Comparison of ENCODE assay signal across 31 cellular contexts in genomic region chr13:52043675-52044074, GRCh38.
"Had no signal": no experiment of that assay in that cellular context is flagged by ENCODE, and none has a peak within 500 bp of the region (broad histone marks: within the 10 kb centered on the region; RNA-seq: fewer than 3 reads in every experiment).

No MANE protein-coding gene starts in this region.

- H3K9me3 Mint-ChIP-seq: natural killer cell treated with Interleukin-12 subunit alpha and Interleukin-12 subunit beta and Interleukin-15 and Interleukin-18, amount 100 ng/mL, for 72 hours had no signal

- H3K27me3 Mint-ChIP-seq: naive B cell; naive thymus-derived CD8-positive, alpha-beta T cell; natural killer cell treated with Interleukin-12 subunit alpha and Interleukin-12 subunit beta and Interleukin-15 and Interleukin-18, amount 100 ng/mL, for 72 hours; stimulated activated memory B cell treated with anti-CD40 and anti-IgM and Interleukin-4, amounts not matched to agents 10 μg/mL and 1 μg/mL and 100 μg/mL, for 72 hours; stimulated activated naive CD8-positive, alpha-beta T cell treated with anti-CD3 and anti-CD28 coated beads, Interleukin-15, amount 100 ng/mL, for 72 hours had no signal

- DNase-seq: naive B cell; naive thymus-derived CD8-positive, alpha-beta T cell; occipital lobe; ovary; posterior cingulate gyrus; right cardiac atrium; spleen; stimulated activated CD4-positive, alpha-beta T cell treated with anti-CD3 and anti-CD28 coated beads, Interleukin-12 subunit alpha, Interleukin-12 subunit beta, amount 100 ng/mL, for 4 hours; stimulated activated CD4-positive, alpha-beta T cell treated with anti-CD3 and anti-CD28 coated beads, Interleukin-1b, Interleukin-23, amount 100 ng/mL, for 48 hours; stimulated activated CD4-positive, alpha-beta T cell treated with anti-CD3 and anti-CD28 coated beads, Interleukin-4, amount 100 ng/mL, for 1 hour; stimulated activated CD4-positive, alpha-beta T cell treated with anti-CD3 and anti-CD28 coated beads, Interleukin-4, amount 100 ng/mL, for 4 hours; stimulated activated CD8-positive, alpha-beta memory T cell treated with anti-CD3 and anti-CD28 coated beads, Interleukin-4, amount 100 ng/mL, for 48 hours; stimulated activated naive CD4-positive, alpha-beta T cell; stimulated activated naive CD8-positive, alpha-beta T cell treated with anti-CD3 and anti-CD28 coated beads, Interleukin-15, amount 100 ng/mL, for 72 hours; stimulated activated naive CD8-positive, alpha-beta T cell treated with anti-CD3 and anti-CD28 coated beads, Interleukin-15, Interleukin-2, amounts not matched to agents 100 U/mL and 50 U/mL, for 24 hours; substantia nigra; testis; tibial artery; transverse colon; upper lobe of left lung had no signal

- H3K4me3 Mint-ChIP-seq: naive B cell; naive thymus-derived CD8-positive, alpha-beta T cell; natural killer cell treated with Interleukin-12 subunit alpha and Interleukin-12 subunit beta and Interleukin-15 and Interleukin-18, amount 100 ng/mL, for 72 hours; neural progenitor cell; stimulated activated memory B cell treated with anti-CD40 and anti-IgM and Interleukin-4, amounts not matched to agents 10 μg/mL and 1 μg/mL and 100 μg/mL, for 72 hours; stimulated activated naive CD8-positive, alpha-beta T cell treated with anti-CD3 and anti-CD28 coated beads, Interleukin-15, amount 100 ng/mL, for 72 hours had no signal

- H3K27ac ChIP-seq: neural progenitor cell, ovary, parathyroid adenoma, prostate gland, skin epidermis, spleen, suprapubic skin, testis, tibial artery, transverse colon, upper lobe of left lung, vagina had no signal

- H3K4me1 ChIP-seq: neural progenitor cell, parathyroid adenoma, prostate gland, spleen, suprapubic skin, testis, tibial artery, transverse colon, upper lobe of left lung, vagina had no signal

- H3K9me3 ChIP-seq: ovary, prostate gland, suprapubic skin, testis, transverse colon, upper lobe of left lung, vagina had no signal

- H3K4me1 Mint-ChIP-seq: naive B cell; neural progenitor cell; stimulated activated memory B cell treated with anti-CD40 and anti-IgM and Interleukin-4, amounts not matched to agents 10 μg/mL and 1 μg/mL and 100 μg/mL, for 72 hours; stimulated activated naive CD8-positive, alpha-beta T cell treated with anti-CD3 and anti-CD28 coated beads, Interleukin-15, amount 100 ng/mL, for 72 hours had no signal

- H2AFZ ChIP-seq: neural progenitor cell, parathyroid adenoma had no signal

- H3K27ac Mint-ChIP-seq: naive B cell; naive thymus-derived CD8-positive, alpha-beta T cell; natural killer cell treated with Interleukin-12 subunit alpha and Interleukin-12 subunit beta and Interleukin-15 and Interleukin-18, amount 100 ng/mL, for 72 hours; neural progenitor cell; stimulated activated memory B cell treated with anti-CD40 and anti-IgM and Interleukin-4, amounts not matched to agents 10 μg/mL and 1 μg/mL and 100 μg/mL, for 72 hours; stimulated activated naive CD8-positive, alpha-beta T cell treated with anti-CD3 and anti-CD28 coated beads, Interleukin-15, amount 100 ng/mL, for 72 hours had no signal

- H3K36me3 ChIP-seq: neural progenitor cell, ovary, prostate gland, spleen, suprapubic skin, tibial artery, upper lobe of left lung, vagina had no signal

- H3K4me3 ChIP-seq: neural progenitor cell, ovary, prostate gland, skin epidermis, smooth muscle cell, spleen, suprapubic skin, testis, tibial artery, transverse colon, upper lobe of left lung, vagina had no signal

- H3K36me3 Mint-ChIP-seq: natural killer cell treated with Interleukin-12 subunit alpha and Interleukin-12 subunit beta and Interleukin-15 and Interleukin-18, amount 100 ng/mL, for 72 hours had no signal

- H3K27me3 ChIP-seq: neural progenitor cell, ovary, spleen, suprapubic skin, testis, tibial artery, transverse colon, upper lobe of left lung, vagina had no signal

- ATAC-seq: naive thymus-derived CD8-positive, alpha-beta T cell; natural killer cell treated with Interleukin-12 subunit alpha and Interleukin-12 subunit beta and Interleukin-15 and Interleukin-18, amount 100 ng/mL, for 72 hours; right cardiac atrium; sciatic nerve; stimulated activated memory B cell treated with anti-CD40 and anti-IgM and Interleukin-4, amounts not matched to agents 10 μg/mL and 1 μg/mL and 100 μg/mL, for 72 hours; stimulated activated naive CD8-positive, alpha-beta T cell treated with anti-CD3 and anti-CD28 coated beads, Interleukin-15, amount 100 ng/mL, for 72 hours; stimulated activated naive CD8-positive, alpha-beta T cell treated with anti-CD3 and anti-CD28 coated beads, Interleukin-15, Interleukin-2, amounts not matched to agents 100 U/mL and 50 U/mL, for 24 hours had no signal

- FAIRE-seq: urothelium cell line had no signal

- H3K4me2 ChIP-seq: neural progenitor cell, smooth muscle cell had no signal

- H3K9ac ChIP-seq: neural progenitor cell, parathyroid adenoma had no signal

- H3K79me2 ChIP-seq: parathyroid adenoma had no signal
